ENCODE assay signal across 8 cellular contexts in the genomic region with DNA sequence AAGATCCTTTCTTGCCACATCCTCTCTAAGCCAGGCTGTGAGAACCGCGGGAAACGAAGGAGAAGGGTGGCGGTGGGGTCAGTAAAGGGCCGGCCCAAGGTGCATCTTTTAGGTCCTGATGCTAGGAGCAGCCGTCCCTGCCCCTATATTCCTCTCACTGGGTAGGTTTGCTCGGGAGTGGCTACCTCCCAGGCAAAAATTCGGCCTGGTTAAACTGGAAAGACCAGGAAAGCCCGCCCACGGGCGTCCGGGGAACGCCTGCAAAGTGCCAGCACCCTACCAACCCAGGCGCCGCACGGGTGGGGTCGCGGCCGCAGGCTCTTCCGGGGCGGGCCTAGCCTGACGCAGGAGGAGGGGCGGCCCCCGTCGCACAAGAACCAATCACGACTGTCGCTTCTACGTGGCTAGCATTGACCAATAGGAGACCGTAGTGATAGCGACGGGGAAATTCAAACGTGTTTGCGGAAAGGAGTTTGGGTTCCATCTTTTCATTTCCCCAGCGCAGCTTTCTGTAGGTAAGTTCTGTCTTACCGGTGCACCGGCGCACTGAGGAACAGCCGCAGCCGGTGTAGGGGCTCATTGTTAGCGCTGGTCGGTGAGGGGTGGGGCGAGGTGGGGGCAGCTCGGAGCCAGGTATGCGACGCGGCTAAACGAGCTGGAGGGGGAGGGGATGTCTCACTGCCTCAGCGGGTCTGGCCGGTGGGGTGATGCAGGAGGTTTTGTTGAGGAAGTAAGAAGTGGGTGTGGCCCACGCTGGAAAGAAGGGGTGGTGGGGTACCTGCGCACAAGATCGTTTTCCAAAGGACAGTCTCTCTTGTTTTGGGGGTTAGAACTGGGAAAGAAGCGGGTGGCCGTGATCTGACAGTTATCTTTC. TPM values are rescaled to one million over a fixed set of nuclear protein-coding genes. Genes with fewer than 3 reads are reported as not detected.
DNase-seq lines count a peak whose midpoint lies in the region; ATAC-seq and TF ChIP-seq lines count a peak whose summit lies in the region.

TTK (plus strand) TSS at position 451 of the 874 bp plus-strand sequence. CDS start 1,195 bp downstream, outside the sequence.

- TF ChIP-seq CTCF in ascending aorta (IDR thresholded peaks at IDR 0.05) (no peak), vagina (IDR thresholded peaks at IDR 0.05) (no peak)

- TF ChIP-seq POLR2A in vagina (IDR thresholded peaks at IDR 0.05) = peak in 1 of 2 donors; percentile 26

- DNase-seq in NCI-H187 treated with DMSO at 0.1 percent for 48 hours (lab: John Stamatoyannopoulos, UW) = peak; percentile 89
- DNase-seq in ascending aorta (ENCODE audit: low spot score in 2 of 2) = peak; percentile 74 to 95
- DNase-seq in right cardiac atrium = peak; percentile 95 to 98 (median 96)
- peak; percentile 74 for DNase-seq in pulmonary artery endothelial cell (ENCODE audit: low read depth, low spot score)
- DNase-seq in vagina (ENCODE audit: extremely low spot score in 2 of 2) = peak in 1 of 2 donors; percentile 96

- no peaks in the 10 kb centered on the region for H3K36me3 ChIP-seq in ascending aorta
- H3K36me3 ChIP-seq in vagina = no peaks in the 10 kb centered on the region

- peak; percentile 96 for ATAC-seq in GM18499 (IDR thresholded peaks at IDR 0.05; ENCODE audit: insufficient read depth, unreplicated experiment)
- ATAC-seq in HG02943 (IDR thresholded peaks at IDR 0.05; ENCODE audit: low read depth, unreplicated experiment) = peak; percentile 100
- peak; percentile 100 for ATAC-seq in right cardiac atrium

- intact Hi-C loops in T-helper 2 cell treated with Interferon-gamma antibody and Interleukin-4, amounts not matched to agents 100 ng/mL and 5 ng/mL, for 36 hours (cut with micrococcal nuclease) = loop anchor here (1.0 to 10.0 kb wide), 9 partner anchors 57 to 1748 kb away; partner anchors contain the start of genes BCKDHB, ELOVL4, HMGN3 and IRAK1BP1
- intact Hi-C loops in ascending aorta (cut with DNase I) (loop anchor here (1.0 to 10.0 kb wide), 3 partner anchors 57 to 470 kb away; partner anchors contain the start of genes BCKDHB, ELOVL4 and LCA5), right cardiac atrium (cut with DNase I) (loop anchor here in 1 of 4 donors (10.0 kb wide), 1 partner anchor 100 kb away; the partner anchor contains the start of gene BCKDHB), vagina (cut with DNase I) (no loop called here)

- H3K27me3 ChIP-seq in ascending aorta (no peaks in the 10 kb centered on the region), right cardiac atrium (ENCODE audit: control insufficient read depth, insufficient read depth) (no peaks in the 10 kb centered on the region), vagina (no peaks in the 10 kb centered on the region)

- H3K4me1 ChIP-seq in ascending aorta (peaks cover 0 to 9% of the 10 kb centered on the region in 2 donors), right cardiac atrium (ENCODE audit: control insufficient read depth, insufficient read depth, low read length) (no peaks in the 10 kb centered on the region), vagina (peaks cover 9% of the 10 kb centered on the region)

- peak within 1 kb of the TSS; percentile 75 to 91 for H3K27ac ChIP-seq in ascending aorta
- H3K27ac ChIP-seq in right cardiac atrium (ENCODE audit: low read length) = peak within 1 kb of the TSS; percentile 89
- peak within 1 kb of the TSS; percentile 67 for H3K27ac ChIP-seq in vagina

- under 1% methylated on average over 54 of the region's 54 CpGs for WGBS in right cardiac atrium

- H3K9me3 ChIP-seq in ascending aorta (no peaks in the 10 kb centered on the region), right cardiac atrium (ENCODE audit: control insufficient read depth, low read length) (no peaks in the 10 kb centered on the region), vagina (no peaks in the 10 kb centered on the region)

- H3K4me3 ChIP-seq in ascending aorta (peak within 1 kb of the TSS; percentile 73 to 81), right cardiac atrium (ENCODE audit: low read length) (peak within 1 kb of the TSS; percentile 86), vagina (peak within 1 kb of the TSS; percentile 65 to 67)

RNA-seq across cellular contexts. Expression of gene TTK, which starts in this region (rescaled TPM):
- total RNA-seq in T-helper 2 cell treated with Interferon-gamma antibody and Interleukin-4, amounts not matched to agents 100 ng/mL and 5 ng/mL, for 36 hours = 31.2 and 31.6 TPM in 2 replicates
- not detected for total RNA-seq in ascending aorta
- under 1 TPM in 3 of 4 donors, not detected in 1; 0.31 to 0.86 (median 0.47) TPM for total RNA-seq in right cardiac atrium
- polyA plus RNA-seq in right cardiac atrium = 0.05 TPM
- total RNA-seq in pulmonary artery endothelial cell = 16.6 and 33.0 TPM in 2 replicates
- 2.5 TPM for total RNA-seq in vagina

Comparison
In these comparisons a context has a peak if more than half of its experiments do, and no peak if none do; other contexts are left out.
1. Peak in DNase-seq, H3K4me3 ChIP-seq and H3K27ac ChIP-seq in ascending aorta; RNA of the gene not detected or under 1 TPM.
2. Peak in DNase-seq, ATAC-seq, H3K4me3 ChIP-seq and H3K27ac ChIP-seq in right cardiac atrium; RNA of the gene not detected or under 1 TPM.